23 cellular contexts compared by ENCODE assay signal in genomic region chr1:156075158-156075557, GRCh38. TPM values are rescaled to one million over a fixed set of nuclear protein-coding genes. Genes with fewer than 3 reads are reported as not detected.
DNase-seq lines count a peak whose midpoint lies in the region; TF ChIP-seq lines count a peak whose summit lies in the region.
"Had no signal": no experiment of that assay in that cellular context is flagged by ENCODE, and none has a peak within 500 bp of the region (broad histone marks: within the 10 kb centered on the region; RNA-seq: fewer than 3 reads in every experiment).

No MANE protein-coding gene starts in this region.

- H3K4ac ChIP-seq in neuronal stem cell (ENCODE audit: low read length): no peak overlapping the region

- H2AK5ac ChIP-seq in neuronal stem cell (ENCODE audit: low read depth, low read length): peak overlapping the region; percentile 21

- H2BK120ac ChIP-seq in neuronal stem cell (ENCODE audit: low read depth, low read length): no peak overlapping the region

- no peak overlapping the region for H2BK5ac ChIP-seq in neuronal stem cell (ENCODE audit: low read length)

- POLR2A ChIA-PET in RWPE1 (lab: Yijun Ruan, JAX; ENCODE audit: low non-redundant PET): no interaction called here

- H3K27me3 ChIP-seq in hepatocyte (no peaks in the 10 kb centered on the region), neuronal stem cell (ENCODE audit: control insufficient read depth in 3 of 3, insufficient read depth in 3 of 3, low read depth in 1 of 3, low read length in 3 of 3) (no peaks in the 10 kb centered on the region)

- TF ChIP-seq CTCF in RWPE1 (conservative IDR thresholded peaks at IDR 0.05; ENCODE audit: low read depth): no peak
- TF ChIP-seq CTCF in hepatocyte (IDR thresholded peaks at IDR 0.05; ENCODE audit: poor library complexity): no peak

- 58% methylated on average over 3 of the region's 3 CpGs for WGBS in hepatocyte (ENCODE audit: low lambda C conversion rate, missing lambda C conversion rate)
- WGBS in neuronal stem cell (ENCODE audit: extremely low coverage in 2 of 2, insufficient read length in 2 of 2, insufficient replicate concordance in 1 of 2), 2 donors: no CpG with 5 or more reads among the region's 3 CpGs

- no peak overlapping the region for H4K91ac ChIP-seq in neuronal stem cell (ENCODE audit: low read depth, low read length, poor library complexity)

- peak overlapping the region; percentile 4 for H2BK15ac ChIP-seq in neuronal stem cell (ENCODE audit: low read length)

- no peak overlapping the region for H3K4me2 ChIP-seq in hepatocyte
- H3K4me2 ChIP-seq in neuronal stem cell (ENCODE audit: insufficient read depth, low read length, poor library complexity, severe bottlenecking): peak overlapping the region; percentile 34

- no peak overlapping the region for H2BK12ac ChIP-seq in neuronal stem cell (ENCODE audit: low read length)

- H3K9ac ChIP-seq in neuronal stem cell (ENCODE audit: low read depth, low read length, poor library complexity): no peak overlapping the region

- H3K14ac ChIP-seq in neuronal stem cell (ENCODE audit: low read length): no peak overlapping the region

- H3K4me3 ChIP-seq in hepatocyte (no peak overlapping the region), neuronal stem cell (ENCODE audit: low read length in 2 of 2) (no peak overlapping the region)
- H3K4me3 ChIP-seq: tibial artery had no signal

- H3K36me3 ChIP-seq in hepatocyte (replicated peaks; ENCODE audit: insufficient read depth, low read depth): no peaks in the 10 kb centered on the region
- H3K36me3 ChIP-seq in neuronal stem cell (replicated peaks in 1 of 2; ENCODE audit: control insufficient read depth in 2 of 2, insufficient read depth in 2 of 2, low read length in 2 of 2): peaks cover 17 to 83% of the 10 kb centered on the region in 2 donors

- H3K27ac ChIP-seq in RWPE1: peak overlapping the region; percentile 16; the same call in 1 of the 2 replicates
- H3K27ac ChIP-seq in hepatocyte: peak overlapping the region; percentile 20
- peak overlapping the region; percentile 81 for H3K27ac ChIP-seq in neuronal stem cell (replicated peaks; ENCODE audit: low read length)
- H3K27ac ChIP-seq: 22Rv1, tibial artery had no signal

- H3K79me2 ChIP-seq in hepatocyte: peaks cover 56% of the 10 kb centered on the region

- no peak overlapping the region for H4K8ac ChIP-seq in neuronal stem cell (ENCODE audit: low read depth, low read length)

- peaks cover 47% of the 10 kb centered on the region for H4K20me1 ChIP-seq in hepatocyte (ENCODE audit: insufficient read depth, poor library complexity, severe bottlenecking)

- peak overlapping the region; percentile 63 for H3K18ac ChIP-seq in neuronal stem cell (ENCODE audit: low read length)

- H2AFZ ChIP-seq in hepatocyte (no peak overlapping the region), neuronal stem cell (ENCODE audit: low read length) (no peak overlapping the region)

- H3K23ac ChIP-seq in neuronal stem cell (ENCODE audit: low read depth, low read length, poor library complexity): no peak overlapping the region

- no peaks in the 10 kb centered on the region for H3K9me2 ChIP-seq in hepatocyte (replicated peaks; ENCODE audit: insufficient read depth)

- H3K9me3 ChIP-seq in hepatocyte (ENCODE audit: low read depth): no peaks in the 10 kb centered on the region
- H3K9me3 ChIP-seq in neuronal stem cell (replicated peaks in 1 of 2; ENCODE audit: control insufficient read depth in 2 of 2, insufficient read depth in 1 of 2, low read depth in 1 of 2, low read length in 2 of 2): no peaks in the 10 kb centered on the region
- H3K9me3 ChIP-seq: tibial artery had no signal

- H3K4me1 ChIP-seq in hepatocyte (ENCODE audit: insufficient read depth): peaks cover 25% of the 10 kb centered on the region
- H3K4me1 ChIP-seq in neuronal stem cell (ENCODE audit: control insufficient read depth in 2 of 2, insufficient read depth in 1 of 2, low read depth in 1 of 2, low read length in 2 of 2): peaks cover 60 to 67% of the 10 kb centered on the region in 2 donors
- H3K4me1 ChIP-seq: tibial artery had no signal

- DNase-seq in DMS53 (lab: John Stamatoyannopoulos, UW) (peak; percentile 24), DMS53 treated with DMSO at 0.1 percent for 48 hours (lab: John Stamatoyannopoulos, UW; ENCODE audit: unreplicated experiment) (no peak), RWPE1 (ENCODE audit: low spot score) (no peak), hepatocyte (ENCODE audit: low spot score) (no peak), neuronal stem cell (ENCODE audit: low spot score) (no peak), NCI-H2227 (lab: John Stamatoyannopoulos, UW; ENCODE audit: unreplicated experiment) (no peak), SW 1271 (lab: John Stamatoyannopoulos, UW) (no peak), NCI-H1105 (lab: John Stamatoyannopoulos, UW) (no peak)
- DNase-seq: activated CD4-positive, alpha-beta T cell treated with anti-CD3 and anti-CD28 coated beads, Interleukin-2, amount 10 ng/mL, durations not matched to agents 7 days and 5 days; activated T-cell treated with anti-CD3 and anti-CD28 coated beads, Interleukin-2, amount 50 U/mL, for 72 hours; CD8-positive, alpha-beta memory T cell; head of caudate nucleus; IMR-90; left colon; naive thymus-derived CD4-positive, alpha-beta T cell; NCI-H1436 treated with DMSO at 0.1 percent for 48 hours; NCI-H526 treated with DMSO at 0.1 percent for 48 hours; stimulated activated CD4-positive, alpha-beta T cell treated with anti-CD3 and anti-CD28 coated beads, Interleukin-4, amount 100 ng/mL, for 1 hour; T-helper 9 cell; tibial artery had no signal

- CTCF ChIA-PET in RWPE1 (lab: Yijun Ruan, JAX): interaction anchor here (1.6 kb wide), 1 partner anchor 8 kb away, joined by 4 read pairs; no protein-coding TSS in a partner anchor

- peaks cover 6% of the 10 kb centered on the region for H3K79me1 ChIP-seq in neuronal stem cell (ENCODE audit: low read depth, low read length)

RNA-seq across cellular contexts. Expression of gene MEX3A, which starts 7.1 kb away (rescaled TPM):
- total RNA-seq in hepatocyte: 11.0 and 12.0 TPM in 2 replicates
- 9.3 and 10.8 TPM in 2 replicates for polyA plus RNA-seq in hepatocyte
- polyA plus RNA-seq in neuronal stem cell (2013, experiment 1 of 2): 72.9 TPM
- 75.1 TPM for polyA plus RNA-seq in neuronal stem cell (2013, experiment 2 of 2)
- polyA plus RNA-seq: CD8-positive, alpha-beta memory T cell; naive thymus-derived CD4-positive, alpha-beta T cell had no signal

RNA-seq across cellular contexts. Expression of gene RAB25, which starts 14.2 kb away (rescaled TPM):
- 71.1 and 77.9 TPM in 2 replicates for total RNA-seq in hepatocyte
- polyA plus RNA-seq in hepatocyte: 91.6 and 106 TPM in 2 replicates
- polyA plus RNA-seq in neuronal stem cell (2013, experiment 1 of 2): 3.3 TPM
- polyA plus RNA-seq in neuronal stem cell (2013, experiment 2 of 2): 3.4 TPM
- total RNA-seq: CD8-positive, alpha-beta memory T cell; chondrocyte; IMR-90; RPMI7951 had no signal
- polyA plus RNA-seq: IMR-90 had no signal

RNA-seq across cellular contexts. Expression of gene LAMTOR2, which starts 20.6 kb away (rescaled TPM):
- 48.5 and 73.1 TPM in 2 replicates for total RNA-seq in hepatocyte
- polyA plus RNA-seq in hepatocyte: 142 and 165 TPM in 2 replicates
- 81.9 TPM for polyA plus RNA-seq in neuronal stem cell (2013, experiment 1 of 2)
- 81.2 TPM for polyA plus RNA-seq in neuronal stem cell (2013, experiment 2 of 2)

RNA-seq across cellular contexts. Expression of gene UBQLN4, which starts 21.6 kb away (rescaled TPM):
- total RNA-seq in hepatocyte: 35.3 and 37.8 TPM in 2 replicates
- polyA plus RNA-seq in hepatocyte: 29.5 and 35.5 TPM in 2 replicates
- 54.3 TPM for polyA plus RNA-seq in neuronal stem cell (2013, experiment 1 of 2)
- 51.2 TPM for polyA plus RNA-seq in neuronal stem cell (2013, experiment 2 of 2)

RNA-seq across cellular contexts. Expression of gene LMNA, which starts 39.4 kb away (rescaled TPM):
- 161 and 208 TPM in 2 replicates for total RNA-seq in hepatocyte
- 345 and 402 TPM in 2 replicates for polyA plus RNA-seq in hepatocyte
- polyA plus RNA-seq in neuronal stem cell (2013, experiment 1 of 2): 28.6 TPM
- polyA plus RNA-seq in neuronal stem cell (2013, experiment 2 of 2): 29.9 TPM

Comparison
In these comparisons a context has a peak if more than half of its experiments do, and no peak if none do; other contexts are left out.
1. H3K27ac ChIP-seq: peak in every context shown above with its lines; median percentile 81 in neuronal stem cell; 20 in hepatocyte; 16 in RWPE1.